Comparison of ENCODE assay signal across 1 cellular context in the genomic region with DNA sequence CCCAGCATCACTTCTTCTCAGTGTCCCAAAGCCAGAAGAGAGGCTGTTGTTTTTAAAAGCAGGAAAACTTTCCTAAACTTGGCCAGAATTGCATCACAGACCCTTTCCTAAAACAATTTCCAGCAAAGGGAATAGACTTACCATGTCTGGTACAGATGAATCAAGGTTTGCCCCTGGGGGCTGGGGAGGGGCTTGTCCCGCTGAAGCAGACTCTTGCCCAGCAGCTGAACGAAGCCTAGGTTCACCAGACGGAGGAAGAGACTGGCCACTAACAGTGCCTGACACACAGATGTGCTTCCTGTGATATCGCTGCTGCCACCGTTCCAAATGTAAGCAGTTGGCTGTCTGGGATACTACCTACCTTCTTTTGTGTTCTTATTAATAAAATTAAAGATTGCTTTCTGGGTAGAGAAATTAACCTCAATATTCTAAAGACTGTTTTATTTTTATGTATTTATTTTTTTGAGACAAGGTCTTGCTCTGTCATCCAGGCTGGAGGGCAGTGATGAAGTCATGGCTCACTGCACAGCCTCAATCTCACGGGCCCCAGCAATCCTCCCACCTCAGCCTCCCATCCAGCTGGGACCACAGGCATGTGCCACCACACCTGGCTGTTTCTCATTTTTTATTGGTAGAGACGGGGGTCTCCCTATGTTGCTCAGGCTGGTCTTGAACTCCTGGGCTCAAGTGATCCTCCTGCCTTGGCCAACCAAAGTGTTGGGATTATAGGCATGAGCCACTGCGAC.
TF ChIP-seq lines count a peak whose summit lies in the region.

No MANE protein-coding gene starts in this region.

TF ChIP-seq in GM12878, 131 proteins besides CTCF, POLR2A, EP300 and RAD21:
- TF ChIP-seq SIX5 (IDR thresholded peaks at IDR 0.05; ENCODE audit: low read depth, low read length, severe bottlenecking) (no peak), HDAC6 (IDR thresholded peaks at IDR 0.05; ENCODE audit: unreplicated experiment) (no peak), BCL3 (IDR thresholded peaks at IDR 0.05; ENCODE audit: borderline replicate concordance, insufficient read depth, low read depth, low read length, poor library complexity, severe bottlenecking) (no peak), PAX5 (IDR thresholded peaks at IDR 0.05; ENCODE audit: borderline replicate concordance, low read depth, low read length) (0 out of 2 replicates have a peak, but pooled peaks have one; percentile 14)
- TF ChIP-seq, protein P1, sequence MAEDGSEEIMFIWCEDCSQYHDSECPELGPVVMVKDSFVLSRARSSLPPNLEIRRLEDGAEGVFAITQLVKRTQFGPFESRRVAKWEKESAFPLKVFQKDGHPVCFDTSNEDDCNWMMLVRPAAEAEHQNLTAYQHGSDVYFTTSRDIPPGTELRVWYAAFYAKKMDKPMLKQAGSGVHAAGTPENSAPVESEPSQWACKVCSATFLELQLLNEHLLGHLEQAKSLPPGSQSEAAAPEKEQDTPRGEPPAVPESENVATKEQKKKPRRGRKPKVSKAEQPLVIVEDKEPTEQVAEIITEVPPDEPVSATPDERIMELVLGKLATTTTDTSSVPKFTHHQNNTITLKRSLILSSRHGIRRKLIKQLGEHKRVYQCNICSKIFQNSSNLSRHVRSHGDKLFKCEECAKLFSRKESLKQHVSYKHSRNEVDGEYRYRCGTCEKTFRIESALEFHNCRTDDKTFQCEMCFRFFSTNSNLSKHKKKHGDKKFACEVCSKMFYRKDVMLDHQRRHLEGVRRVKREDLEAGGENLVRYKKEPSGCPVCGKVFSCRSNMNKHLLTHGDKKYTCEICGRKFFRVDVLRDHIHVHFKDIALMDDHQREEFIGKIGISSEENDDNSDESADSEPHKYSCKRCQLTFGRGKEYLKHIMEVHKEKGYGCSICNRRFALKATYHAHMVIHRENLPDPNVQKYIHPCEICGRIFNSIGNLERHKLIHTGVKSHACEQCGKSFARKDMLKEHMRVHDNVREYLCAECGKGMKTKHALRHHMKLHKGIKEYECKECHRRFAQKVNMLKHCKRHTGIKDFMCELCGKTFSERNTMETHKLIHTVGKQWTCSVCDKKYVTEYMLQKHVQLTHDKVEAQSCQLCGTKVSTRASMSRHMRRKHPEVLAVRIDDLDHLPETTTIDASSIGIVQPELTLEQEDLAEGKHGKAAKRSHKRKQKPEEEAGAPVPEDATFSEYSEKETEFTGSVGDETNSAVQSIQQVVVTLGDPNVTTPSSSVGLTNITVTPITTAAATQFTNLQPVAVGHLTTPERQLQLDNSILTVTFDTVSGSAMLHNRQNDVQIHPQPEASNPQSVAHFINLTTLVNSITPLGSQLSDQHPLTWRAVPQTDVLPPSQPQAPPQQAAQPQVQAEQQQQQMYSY (CRISPR knock-in tag; IDR thresholded peaks at IDR 0.05): no peak
